8 cellular contexts compared by ENCODE assay signal in the genomic region with DNA sequence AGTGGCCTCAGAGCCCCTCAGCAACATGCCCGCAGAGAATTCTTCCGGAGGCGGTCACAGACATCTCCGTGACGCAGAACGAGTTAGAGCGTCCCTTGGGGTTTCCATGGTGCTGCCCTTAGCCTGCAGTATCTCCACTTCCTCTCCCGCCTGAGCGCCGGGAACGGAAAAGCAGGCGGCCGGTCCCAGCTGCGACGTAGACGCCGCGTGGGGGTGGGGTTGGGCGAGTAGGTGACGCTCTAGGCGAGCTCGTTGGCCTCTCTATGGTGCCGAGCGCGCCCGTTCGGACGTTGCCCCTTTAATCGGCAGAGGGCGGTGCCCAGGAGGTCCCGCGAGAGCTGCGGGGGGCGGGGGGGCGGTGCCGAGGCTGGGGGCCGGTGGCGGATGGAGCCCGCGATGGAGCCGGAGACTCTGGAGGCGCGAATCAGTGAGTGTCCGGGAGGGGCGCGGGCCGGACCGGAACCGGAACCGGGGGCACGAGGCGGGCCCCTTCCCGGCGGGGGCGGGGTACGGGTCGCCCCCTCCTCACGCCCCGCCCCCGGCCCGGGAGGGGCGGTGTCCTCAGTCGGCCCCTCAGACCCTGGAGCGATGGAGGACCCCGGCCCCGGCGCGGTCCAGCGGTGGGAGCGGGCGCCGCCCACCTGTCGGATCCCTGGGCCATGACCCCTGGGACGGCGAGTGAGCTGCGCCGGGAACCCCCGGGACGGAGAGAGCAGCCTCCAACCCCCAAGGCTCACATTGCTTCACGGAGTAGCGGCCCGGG. TPM values are rescaled to one million over a fixed set of nuclear protein-coding genes. Genes with fewer than 3 reads are reported as not detected.
DNase-seq lines count a peak whose midpoint lies in the region; ATAC-seq and TF ChIP-seq lines count a peak whose summit lies in the region.

Gene GGA1 (plus strand): TSS at position 358 of the 763 bp plus-strand sequence. CDS start 27 bp downstream, at position 385.

- in situ Hi-C loops in ACHN (cut with HindIII; ENCODE audit: low pct_ligation_motif_present, low pct_unique_long_range_greater_than_20kb, low sequenced_read_pairs) (no loop called here), T47D (cut with HindIII; ENCODE audit: low pct_unique_long_range_greater_than_20kb, low sequenced_read_pairs) (no loop called here)

- H3K27me3 ChIP-seq in iPS-18a (ENCODE audit: control insufficient read depth, insufficient read depth, low read length) (no peaks in the 10 kb centered on the region), skeletal muscle satellite cell (ENCODE audit: control insufficient read depth, insufficient read depth, low read length) (peaks cover 13% of the 10 kb centered on the region)

- peak within 1 kb of the TSS; percentile 99 for H3K4me2 ChIP-seq in skeletal muscle satellite cell (ENCODE audit: low read length)

- TF ChIP-seq CTCF in VCaP (conservative IDR thresholded peaks at IDR 0.05) = no peak

- H3K36me3 ChIP-seq in iPS-18a (ENCODE audit: control insufficient read depth, low read depth, low read length) = no peaks in the 10 kb centered on the region
- H3K36me3 ChIP-seq in skeletal muscle satellite cell (ENCODE audit: insufficient read depth, low read length) = peaks cover 4% of the 10 kb centered on the region

- DNase-seq in ACHN = peak; percentile 94
- DNase-seq in NCI-H2196 treated with DMSO at 0.1 percent for 48 hours (lab: John Stamatoyannopoulos, UW; ENCODE audit: unreplicated experiment) = peak; percentile 86
- peak; percentile 80 to 95 for DNase-seq in T47D (ENCODE audit: low read depth in 1 of 2, low spot score in 1 of 2)

- no peaks in the 10 kb centered on the region for H3K4me1 ChIP-seq in iPS-18a (ENCODE audit: control insufficient read depth, low read depth, low read length)
- H3K4me1 ChIP-seq in skeletal muscle satellite cell (ENCODE audit: control insufficient read depth, insufficient read depth, low read length) = peaks cover 23% of the 10 kb centered on the region

- H3K4me3 ChIP-seq in iPS-18a (ENCODE audit: low read length) (peak within 1 kb of the TSS; percentile 88), skeletal muscle satellite cell (ENCODE audit: low read length) (peak within 1 kb of the TSS; percentile 97)

- ATAC-seq in GM18873 (IDR thresholded peaks at IDR 0.05; ENCODE audit: low FRiP score, unreplicated experiment) (peak; percentile 68), HG03135 (IDR thresholded peaks at IDR 0.05; ENCODE audit: unreplicated experiment) (peak; percentile 70)

- peak within 1 kb of the TSS; percentile 88 for H3K9ac ChIP-seq in iPS-18a (ENCODE audit: low read length)
- H3K9ac ChIP-seq in skeletal muscle satellite cell (ENCODE audit: low read depth, low read length) = peak within 1 kb of the TSS; percentile 87

- H3K9me3 ChIP-seq in iPS-18a (ENCODE audit: control insufficient read depth, low read depth, low read length) = no peaks in the 10 kb centered on the region
- H3K9me3 ChIP-seq in skeletal muscle satellite cell (replicated peaks; ENCODE audit: low read length) = no peaks in the 10 kb centered on the region

- H3K27ac ChIP-seq in VCaP (peak within 1 kb of the TSS; percentile 96), iPS-18a (ENCODE audit: low read length) (peak within 1 kb of the TSS; percentile 96)

RNA-seq across cellular contexts. Expression of gene GGA1, which starts in this region (rescaled TPM):
- 29.7 and 46.4 TPM in 2 replicates for total RNA-seq in skeletal muscle satellite cell (2012; rRNA removed)

Comparison
In these comparisons a context has a peak if more than half of its experiments do, and no peak if none do; other contexts are left out.
1. Peak in every context shown above with its lines: DNase-seq, ATAC-seq, H3K4me3 ChIP-seq and H3K27ac ChIP-seq.